ENCODE assay signal across 16 cellular contexts in the genomic region with DNA sequence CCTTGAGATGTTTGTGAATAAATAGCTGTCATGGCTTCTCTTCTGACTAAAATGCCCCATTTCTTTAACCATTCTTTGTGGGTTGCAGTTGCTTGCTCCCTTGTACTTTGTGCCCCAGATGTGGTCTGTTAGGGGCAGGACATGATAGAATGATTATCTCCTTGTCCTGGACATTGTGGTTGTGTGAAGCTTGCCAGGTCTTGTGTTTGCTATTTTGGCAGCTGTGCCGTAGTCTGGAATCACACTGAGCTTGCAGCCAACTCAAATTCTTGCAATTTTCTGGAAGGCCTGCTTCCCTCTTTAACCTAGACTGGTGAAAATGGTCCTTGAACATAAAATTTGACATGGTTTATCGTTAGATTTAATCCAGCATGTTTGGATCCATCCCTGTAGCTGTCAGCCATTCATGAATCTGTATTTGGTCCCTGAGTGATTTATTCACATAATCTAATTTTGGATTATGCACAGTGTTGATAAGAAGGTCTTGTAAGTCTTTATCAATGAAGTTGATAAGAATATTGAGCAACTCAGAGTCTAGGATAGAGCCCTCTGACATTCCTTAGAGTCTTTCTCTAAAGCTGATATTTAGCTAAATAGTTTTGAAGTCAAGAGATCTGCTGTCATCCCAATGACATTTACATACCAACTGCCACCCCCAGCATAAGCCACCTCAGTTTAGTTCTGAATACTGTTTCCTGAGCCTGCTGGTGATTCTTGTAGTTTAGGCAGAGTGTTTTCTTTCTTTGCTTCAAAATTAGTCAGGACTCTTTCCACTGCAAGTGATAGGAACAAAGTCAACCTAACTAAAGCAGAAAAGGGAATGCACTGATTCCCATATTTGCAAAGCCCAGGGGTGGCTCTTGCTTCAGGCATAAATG. TPM values are rescaled to one million over a fixed set of nuclear protein-coding genes. Genes with fewer than 3 reads are reported as not detected.
DNase-seq lines count a peak whose midpoint lies in the region; ATAC-seq and TF ChIP-seq lines count a peak whose summit lies in the region.
"Had no signal": no experiment of that assay in that cellular context is flagged by ENCODE, and none has a peak within 500 bp of the region (broad histone marks: within the 10 kb centered on the region; RNA-seq: fewer than 3 reads in every experiment).

No MANE protein-coding gene starts in this region.

- H3K27ac Mint-ChIP-seq in activated T-cell treated with anti-CD3 and anti-CD28 coated beads, Interleukin-2, amount 50 U/mL, for 24 hours: peak overlapping the region; percentile 42

- no peaks in the 10 kb centered on the region for H3K36me3 ChIP-seq in left ventricle myocardium inferior
- no peaks in the 10 kb centered on the region for H3K36me3 ChIP-seq in stomach
- no peaks in the 10 kb centered on the region for H3K36me3 ChIP-seq in tibial artery

- no peak for DNase-seq in activated T-cell treated with anti-CD3 and anti-CD28 coated beads, Interleukin-2, amount 50 U/mL, for 24 hours
- DNase-seq in activated T-cell treated with anti-CD3 and anti-CD28 coated beads, Interleukin-2, amount 50 U/mL, for 4 hours: no peak
- DNase-seq in astrocyte of the cerebellum (ENCODE audit: low read depth) (peak; percentile 37), left ventricle myocardium inferior (no peak), stomach (no peak), tibial artery (no peak)
- no peak for DNase-seq in stimulated activated CD4-positive, alpha-beta T cell treated with anti-CD3 and anti-CD28 coated beads, Interleukin-2, amount 100 ng/mL, for 48 hours
- DNase-seq: activated CD8-positive, alpha-beta memory T cell treated with anti-CD3 and anti-CD28 coated beads, Interleukin-2, amount 50 U/mL, for 4 hours; COR-L47; cortex of kidney; Karpas-422; NCI-H187; NCI-H510A; OCI-M1 had no signal

- H3K9me3 ChIP-seq in left ventricle myocardium inferior (replicated peaks) (no peaks in the 10 kb centered on the region), stomach (no peaks in the 10 kb centered on the region), tibial artery (no peaks in the 10 kb centered on the region)

- no peak for TF ChIP-seq POLR2A in stomach (IDR thresholded peaks at IDR 0.05)

- H3K27ac ChIP-seq in left ventricle myocardium inferior (replicated peaks) (peak overlapping the region; percentile 34), stomach (peak overlapping the region in 4 of 5 donors; percentile 8 to 66 (median 36)), tibial artery (peak overlapping the region in 1 of 2 donors; percentile 2)
- H3K27ac ChIP-seq: VCaP had no signal

- H3K36me3 Mint-ChIP-seq in activated T-cell treated with anti-CD3 and anti-CD28 coated beads, Interleukin-2, amount 50 U/mL, for 24 hours (ENCODE audit: low read depth): no peaks in the 10 kb centered on the region
- no peaks in the 10 kb centered on the region for H3K36me3 Mint-ChIP-seq in activated T-cell treated with anti-CD3 and anti-CD28 coated beads, Interleukin-2, amount 50 U/mL, for 4 hours (ENCODE audit: insufficient read depth)

- no peak for TF ChIP-seq EP300 in stomach (IDR thresholded peaks at IDR 0.05)

- H3K4me1 ChIP-seq in left ventricle myocardium inferior: peaks cover 31% of the 10 kb centered on the region
- peaks cover 0 to 37% (median 22%) of the 10 kb centered on the region in 4 donors for H3K4me1 ChIP-seq in stomach
- H3K4me1 ChIP-seq in tibial artery: peaks cover 0 to 18% (median 8%) of the 10 kb centered on the region in 4 donors

- H3K4me3 ChIP-seq in astrocyte of the cerebellum (ENCODE audit: low read depth, low read length) (no peak overlapping the region), left ventricle myocardium inferior (no peak overlapping the region), stomach (no peak overlapping the region), tibial artery (no peak overlapping the region)

- H3K4me3 Mint-ChIP-seq in activated T-cell treated with anti-CD3 and anti-CD28 coated beads, Interleukin-2, amount 50 U/mL, for 24 hours: no peak overlapping the region
- no peak overlapping the region for H3K4me3 Mint-ChIP-seq in activated T-cell treated with anti-CD3 and anti-CD28 coated beads, Interleukin-2, amount 50 U/mL, for 4 hours

- H3K27me3 Mint-ChIP-seq in activated T-cell treated with anti-CD3 and anti-CD28 coated beads, Interleukin-2, amount 50 U/mL, for 24 hours: no peaks in the 10 kb centered on the region
- H3K27me3 Mint-ChIP-seq in activated T-cell treated with anti-CD3 and anti-CD28 coated beads, Interleukin-2, amount 50 U/mL, for 4 hours (ENCODE audit: low read depth): no peaks in the 10 kb centered on the region

- no peak for ATAC-seq in activated T-cell treated with anti-CD3 and anti-CD28 coated beads, Interleukin-2, amount 50 U/mL, for 4 hours
- no peak for ATAC-seq in HG03457 (IDR thresholded peaks at IDR 0.05; ENCODE audit: unreplicated experiment)

- no peaks in the 10 kb centered on the region for H3K9me3 Mint-ChIP-seq in activated T-cell treated with anti-CD3 and anti-CD28 coated beads, Interleukin-2, amount 50 U/mL, for 24 hours
- H3K9me3 Mint-ChIP-seq in activated T-cell treated with anti-CD3 and anti-CD28 coated beads, Interleukin-2, amount 50 U/mL, for 4 hours: no peaks in the 10 kb centered on the region

- H3K4me1 Mint-ChIP-seq in activated T-cell treated with anti-CD3 and anti-CD28 coated beads, Interleukin-2, amount 50 U/mL, for 24 hours (ENCODE audit: low read depth): peaks cover 27% of the 10 kb centered on the region
- peaks cover 5% of the 10 kb centered on the region for H3K4me1 Mint-ChIP-seq in activated T-cell treated with anti-CD3 and anti-CD28 coated beads, Interleukin-2, amount 50 U/mL, for 4 hours (ENCODE audit: low read depth)

- H3K27me3 ChIP-seq in left ventricle myocardium inferior (ENCODE audit: low read depth) (peaks cover 62% of the 10 kb centered on the region), stomach (peaks cover 0 to 4% (median 0%) of the 10 kb centered on the region in 3 donors), tibial artery (no peaks in the 10 kb centered on the region)

- TF ChIP-seq CTCF in astrocyte of the cerebellum (IDR thresholded peaks at IDR 0.05; ENCODE audit: low read depth, low read length, missing control alignments): no peak
- no peak for TF ChIP-seq CTCF in left ventricle myocardium inferior (IDR thresholded peaks at IDR 0.05; ENCODE audit: borderline replicate concordance)
- no peak for TF ChIP-seq CTCF in stomach (IDR thresholded peaks at IDR 0.05)
- TF ChIP-seq CTCF in tibial artery (IDR thresholded peaks at IDR 0.05): no peak

- in situ Hi-C loops in astrocyte of the cerebellum (cut with HindIII; ENCODE audit: low sequenced_read_pairs): no loop called here

- intact Hi-C loops in left ventricle myocardium inferior (cut with micrococcal nuclease): no loop called here
- intact Hi-C loops in stomach (cut with DNase I; ENCODE audit: low total_unique reads): no loop called here
- intact Hi-C loops in tibial artery (cut with DNase I; ENCODE audit: low total_unique reads): no loop called here

- WGBS in stomach, 5 donors: 28 to 45% (median 36%) methylated on average over 2 of the region's 2 CpGs

RNA-seq across cellular contexts. Expression of gene SPON1, which starts 9.7 kb away (rescaled TPM):
- total RNA-seq in activated T-cell treated with anti-CD3 and anti-CD28 coated beads, Interleukin-2, amount 50 U/mL, for 4 hours: 1 to 10 TPM in 1 of 3 donors, under 1 TPM in 2; 0.82 to 1.1 (median 0.87) TPM
- total RNA-seq in left ventricle myocardium inferior: 9.4 TPM
- 100 to 1,000 TPM in 1 of 5 donors, 10 to 100 TPM in 4; 17.5 to 122 (median 73.6) TPM for total RNA-seq in stomach
- 10 to 100 TPM in 1 of 3 donors, 1 to 10 TPM in 2; 9.3 to 14.2 (median 9.9) TPM for polyA plus RNA-seq in stomach
